In the genomic region with DNA sequence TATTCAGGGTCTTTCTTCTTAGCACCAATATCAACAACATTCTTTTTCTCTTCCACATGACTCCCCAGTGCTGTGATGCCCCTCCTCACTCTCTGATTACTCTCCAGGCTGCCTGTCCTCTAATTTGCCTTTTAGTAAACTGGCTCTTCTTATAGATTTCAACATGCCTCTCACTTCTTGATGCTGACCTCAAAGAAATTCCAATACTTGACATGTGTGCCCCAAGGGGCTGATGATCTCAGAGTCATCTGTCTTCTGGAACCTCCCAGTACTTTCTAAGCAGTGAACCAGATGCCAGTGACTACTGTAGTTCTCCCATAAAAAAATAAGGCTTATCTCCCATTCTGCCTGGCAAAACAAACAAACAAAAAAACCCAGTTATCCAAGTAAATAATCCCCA, we compare ENCODE assay signal across 28 cellular contexts.
"Had no signal": no experiment of that assay in that cellular context is flagged by ENCODE, and none has a peak within 500 bp of the region (broad histone marks: within the 10 kb centered on the region; RNA-seq: fewer than 3 reads in every experiment).

No MANE protein-coding gene starts in this region.

- H3K27ac Mint-ChIP-seq: activated CD4-positive, alpha-beta T cell treated with anti-CD3 and anti-CD28 coated beads for 36 hours; activated naive CD4-positive, alpha-beta T cell treated with anti-CD3 and anti-CD28 coated beads for 36 hours; activated naive CD8-positive, alpha-beta T cell treated with anti-CD3 and anti-CD28 coated beads for 36 hours; activated T-helper 1 cell treated with anti-CD3 and anti-CD28 coated beads, Interleukin-12 subunit alpha, Interleukin-12 subunit beta, Interleukin-2, Interleukin-4 antibody, amounts not matched to agents 30 ng/mL and 10 ng/mL and 1 ng/mL, durations not matched to agents 14 hours and 24 hours and 36 hours; effector memory CD8-positive, alpha-beta T cell; nephron; T-helper 2 cell treated with Interferon-gamma antibody and Interleukin-4, amounts not matched to agents 5 μg/mL and 100 μg/mL, for 36 hours had no signal

- H3K27me3 Mint-ChIP-seq: activated CD4-positive, alpha-beta T cell treated with anti-CD3 and anti-CD28 coated beads for 36 hours; activated naive CD8-positive, alpha-beta T cell treated with anti-CD3 and anti-CD28 coated beads for 36 hours; effector memory CD8-positive, alpha-beta T cell had no signal

- H3K4me1 Mint-ChIP-seq: activated naive CD8-positive, alpha-beta T cell treated with anti-CD3 and anti-CD28 coated beads for 36 hours; nephron had no signal

- H3K4me3 Mint-ChIP-seq: activated CD4-positive, alpha-beta T cell treated with anti-CD3 and anti-CD28 coated beads for 36 hours; activated naive CD4-positive, alpha-beta T cell treated with anti-CD3 and anti-CD28 coated beads for 36 hours; activated naive CD8-positive, alpha-beta T cell treated with anti-CD3 and anti-CD28 coated beads for 36 hours; activated T-helper 1 cell treated with anti-CD3 and anti-CD28 coated beads, Interleukin-12 subunit alpha, Interleukin-12 subunit beta, Interleukin-2, Interleukin-4 antibody, amounts not matched to agents 30 ng/mL and 10 ng/mL and 1 ng/mL, durations not matched to agents 14 hours and 24 hours and 36 hours; effector memory CD8-positive, alpha-beta T cell; nephron; T-helper 2 cell treated with Interferon-gamma antibody and Interleukin-4, amounts not matched to agents 5 μg/mL and 100 μg/mL, for 36 hours had no signal

- H3K36me3 Mint-ChIP-seq: activated naive CD8-positive, alpha-beta T cell treated with anti-CD3 and anti-CD28 coated beads for 36 hours had no signal

- H3K27me3 ChIP-seq: adrenal gland, body of pancreas, foreskin keratinocyte, left lung, suprapubic skin, tibial artery had no signal

- H3K36me3 ChIP-seq: adrenal gland, left lung, lower lobe of right lung, suprapubic skin, tibial artery had no signal

- H3K9me3 Mint-ChIP-seq: activated naive CD4-positive, alpha-beta T cell treated with anti-CD3 and anti-CD28 coated beads for 36 hours; activated naive CD8-positive, alpha-beta T cell treated with anti-CD3 and anti-CD28 coated beads for 36 hours; activated T-helper 1 cell treated with anti-CD3 and anti-CD28 coated beads, Interleukin-12 subunit alpha, Interleukin-12 subunit beta, Interleukin-2, Interleukin-4 antibody, amounts not matched to agents 30 ng/mL and 10 ng/mL and 1 ng/mL, durations not matched to agents 14 hours and 24 hours and 36 hours; nephron; T-helper 2 cell treated with Interferon-gamma antibody and Interleukin-4, amounts not matched to agents 5 μg/mL and 100 μg/mL, for 36 hours had no signal

- DNase-seq: activated CD4-positive, alpha-beta T cell treated with anti-CD3 and anti-CD28 coated beads for 36 hours; activated CD4-positive, alpha-beta T cell treated with anti-CD3 and anti-CD28 coated beads, Interleukin-2, amount 50 U/mL, for 4 hours; activated CD4-positive, CD25-positive, alpha-beta regulatory T cell; activated effector memory CD4-positive, alpha-beta T cell treated with anti-CD3 and anti-CD28 coated beads, Interleukin-2, amount 50 U/mL, for 16 hours; activated naive CD4-positive, alpha-beta T cell treated with anti-CD3 and anti-CD28 coated beads for 36 hours; activated naive CD8-positive, alpha-beta T cell treated with anti-CD3 and anti-CD28 coated beads for 36 hours; activated T-cell treated with anti-CD3 and anti-CD28 coated beads for 4 hours; adrenal gland; aorta; body of pancreas; cortex of kidney; effector memory CD8-positive, alpha-beta T cell; left lung; lower lobe of right lung; posterior cingulate gyrus; right cardiac atrium; stimulated activated CD4-positive, alpha-beta T cell treated with anti-CD3 and anti-CD28 coated beads, Interleukin-1b, Interleukin-23, amount 100 ng/mL, for 48 hours; stimulated activated CD4-positive, alpha-beta T cell treated with anti-CD3 and anti-CD28 coated beads, Interleukin-4, amount 100 ng/mL, for 4 hours; stimulated activated CD8-positive, alpha-beta memory T cell treated with anti-CD3 and anti-CD28 coated beads, Interleukin-4, amount 100 ng/mL, for 48 hours; stimulated activated naive CD4-positive, alpha-beta T cell; T-helper 1 cell; tibial artery had no signal

- H3K4me3 ChIP-seq: adrenal gland, body of pancreas, left lung, lower lobe of right lung, skin epidermis, suprapubic skin, tibial artery had no signal

- ATAC-seq: activated CD4-positive, alpha-beta T cell treated with anti-CD3 and anti-CD28 coated beads for 36 hours; body of pancreas; effector memory CD8-positive, alpha-beta T cell; foreskin keratinocyte; left lung; lower lobe of right lung; right cardiac atrium had no signal
